ENCODE assay signal across 22 cellular contexts in the genomic region with DNA sequence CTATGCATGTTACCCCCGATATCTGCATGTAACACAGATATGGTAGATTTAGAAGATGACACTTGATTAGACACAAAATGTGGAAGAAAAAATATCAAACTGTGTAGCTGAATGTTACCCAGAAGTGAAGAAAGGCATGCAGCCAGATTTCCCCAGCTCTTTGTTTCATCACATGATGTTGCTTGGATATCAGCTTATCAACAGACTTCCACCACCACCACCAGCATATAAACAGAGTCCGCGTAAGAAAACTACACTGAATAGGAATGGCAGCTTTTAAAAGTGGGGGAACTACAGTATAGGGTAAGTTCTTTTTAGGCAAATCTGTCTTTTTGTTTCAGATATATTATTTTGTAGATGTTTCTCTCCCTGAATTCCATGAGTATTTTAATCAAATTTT. TPM values are rescaled to one million over a fixed set of nuclear protein-coding genes. Genes with fewer than 3 reads are reported as not detected.
"Had no signal": no experiment of that assay in that cellular context is flagged by ENCODE, and none has a peak within 500 bp of the region (broad histone marks: within the 10 kb centered on the region; RNA-seq: fewer than 3 reads in every experiment).

Gene FAM216B (plus strand): TSS at position 223 of the 400 bp plus-strand sequence. CDS start 2,484 bp downstream, outside the sequence.

- H3K27ac ChIP-seq: brain microvascular endothelial cell, KMS-11 had no signal

- H3K9ac ChIP-seq: KMS-11 had no signal

- H3K27ac Mint-ChIP-seq: activated CD8-positive, alpha-beta memory T cell treated with anti-CD3 and anti-CD28 coated beads, Interleukin-2, amount 10 ng/mL, durations not matched to agents 7 days and 5 days; activated naive CD8-positive, alpha-beta T cell; activated T-cell treated with anti-CD3 and anti-CD28 coated beads, Interleukin-2, amount 50 U/mL, for 24 hours; T-helper 17 cell; WTC11 had no signal

- DNase-seq: activated CD4-positive, alpha-beta T cell treated with anti-CD3 and anti-CD28 coated beads for 48 hours; activated CD4-positive, alpha-beta T cell treated with anti-CD3 and anti-CD28 coated beads, Interleukin-2, amount 50 U/mL, for 48 hours; activated CD4-positive, CD25-positive, alpha-beta regulatory T cell treated with anti-CD3 and anti-CD28 coated beads, Interleukin-2, amount 50 U/mL, for 72 hours; activated CD8-positive, alpha-beta memory T cell treated with anti-CD3 and anti-CD28 coated beads, Interleukin-2, amount 10 ng/mL, durations not matched to agents 7 days and 5 days; activated effector memory CD4-positive, alpha-beta T cell treated with anti-CD3 and anti-CD28 coated beads, Interleukin-2, amount 50 U/mL, for 16 hours; activated naive CD4-positive, alpha-beta T cell treated with Interleukin-2 at 50 U/mL for 16 hours; activated T-cell treated with anti-CD3 and anti-CD28 coated beads, Interleukin-2, amount 50 U/mL, for 24 hours; brain microvascular endothelial cell; NCI-H1092; NCI-H1417; NCI-H1930; NCI-H345; NCI-H510A; NCI-H69; PC-3; SIG-M5; T-helper 17 cell; T-helper 9 cell had no signal

- H3K9me3 Mint-ChIP-seq: activated T-cell treated with anti-CD3 and anti-CD28 coated beads, Interleukin-2, amount 50 U/mL, for 24 hours had no signal

- H3K4me3 Mint-ChIP-seq: activated CD8-positive, alpha-beta memory T cell treated with anti-CD3 and anti-CD28 coated beads, Interleukin-2, amount 10 ng/mL, durations not matched to agents 7 days and 5 days; activated naive CD8-positive, alpha-beta T cell; activated T-cell treated with anti-CD3 and anti-CD28 coated beads, Interleukin-2, amount 50 U/mL, for 24 hours; T-helper 17 cell; WTC11 had no signal

- H3K36me3 ChIP-seq: brain microvascular endothelial cell had no signal

- H3K4me2 ChIP-seq: KMS-11 had no signal

- H3K27me3 ChIP-seq: brain microvascular endothelial cell had no signal

- H3K4me1 Mint-ChIP-seq: activated CD8-positive, alpha-beta memory T cell treated with anti-CD3 and anti-CD28 coated beads, Interleukin-2, amount 10 ng/mL, durations not matched to agents 7 days and 5 days; T-helper 17 cell had no signal

- H3K36me3 Mint-ChIP-seq: activated CD8-positive, alpha-beta memory T cell treated with anti-CD3 and anti-CD28 coated beads, Interleukin-2, amount 10 ng/mL, durations not matched to agents 7 days and 5 days; activated naive CD8-positive, alpha-beta T cell had no signal

RNA-seq across cellular contexts. Expression of gene FAM216B, which starts in this region (rescaled TPM):
- total RNA-seq: activated CD8-positive, alpha-beta memory T cell treated with anti-CD3 and anti-CD28 coated beads, Interleukin-2, amount 10 ng/mL, durations not matched to agents 7 days and 5 days; MCF 10A; PC-3; T-helper 17 cell; WTC11 had no signal
